Comparison of ENCODE assay signal across 7 cellular contexts in the genomic region with DNA sequence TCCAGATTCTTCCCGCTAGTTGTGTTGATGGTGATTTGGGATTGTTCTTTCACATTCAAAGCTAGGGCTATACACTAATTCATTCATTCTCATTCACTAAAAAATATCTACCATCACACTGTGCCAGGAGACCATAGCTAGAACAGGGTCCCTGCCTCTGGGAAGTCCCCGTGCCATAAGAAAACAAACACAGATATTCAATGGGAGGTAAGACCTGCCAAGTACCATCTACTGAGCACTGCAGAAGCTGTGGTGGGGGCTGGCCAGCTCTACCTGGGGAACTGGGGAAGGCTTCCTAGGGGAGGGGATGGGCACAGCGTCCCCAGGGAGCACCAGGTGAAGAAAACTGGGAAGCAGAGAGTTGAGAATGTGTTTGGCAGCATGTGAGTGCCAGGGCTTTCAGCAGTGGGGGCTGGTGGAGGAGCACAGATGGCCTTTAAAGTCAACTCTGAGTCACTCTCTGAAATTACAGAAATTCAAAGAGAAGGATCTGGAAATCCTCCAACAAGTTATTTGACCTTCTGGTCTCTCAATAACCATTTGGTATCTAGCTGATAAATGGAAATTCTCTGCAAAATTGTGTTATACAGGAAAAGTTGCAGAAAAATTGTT.
A peak's percentile ranks its signal among the peaks of the same experiment; 100 is the strongest.
DNase-seq lines count a peak whose midpoint lies in the region; ATAC-seq and TF ChIP-seq lines count a peak whose summit lies in the region.

No MANE protein-coding gene starts in this region.

- peaks cover 1% of the 10 kb centered on the region for H3K27me3 Mint-ChIP-seq in endothelial cell (ENCODE audit: unreplicated experiment)

- no peak overlapping the region for H3K4me3 ChIP-seq in HFF-Myc (replicated peaks; ENCODE audit: low read depth, low read length)

- peak overlapping the region; percentile 46 for H3K27ac Mint-ChIP-seq in endothelial cell (ENCODE audit: unreplicated experiment)

- DNase-seq in HFF-Myc (ENCODE audit: extremely low read depth, low read depth) (peak; percentile 37), RWPE1 (ENCODE audit: low spot score) (peak; percentile 61), endothelial cell (ENCODE audit: low spot score) (no peak), renal cortical epithelial cell (ENCODE audit: low read depth) (peak; percentile 71), GM19238 (ENCODE audit: insufficient read length, low spot score) (no peak), NCI-H1436 treated with DMSO at 0.1 percent for 48 hours (lab: John Stamatoyannopoulos, UW) (no peak)

- H3K4me1 Mint-ChIP-seq in endothelial cell (ENCODE audit: unreplicated experiment): peaks cover 3% of the 10 kb centered on the region

- POLR2A ChIA-PET in RWPE1 (lab: Yijun Ruan, JAX; ENCODE audit: low non-redundant PET): no interaction called here

- CTCF ChIA-PET in RWPE1 (lab: Yijun Ruan, JAX): interaction anchor here (0.7 kb wide), 1 partner anchor 229 kb away, joined by 3 read pairs; no protein-coding TSS in a partner anchor

- H3K4me3 Mint-ChIP-seq in endothelial cell (ENCODE audit: unreplicated experiment): no peak overlapping the region

- TF ChIP-seq CTCF in HFF-Myc (IDR thresholded peaks at IDR 0.05; ENCODE audit: low read depth, low read length, missing control alignments) (no peak), RWPE1 (conservative IDR thresholded peaks at IDR 0.05; ENCODE audit: low read depth) (no peak), endothelial cell (IDR thresholded peaks at IDR 0.05; ENCODE audit: unreplicated experiment) (no peak)

- no peaks in the 10 kb centered on the region for H3K9me3 Mint-ChIP-seq in endothelial cell (ENCODE audit: unreplicated experiment)

- ATAC-seq in HG03045 (IDR thresholded peaks at IDR 0.05; ENCODE audit: unreplicated experiment): no peak

- H3K27ac ChIP-seq in RWPE1: no peak overlapping the region

- H3K36me3 Mint-ChIP-seq in endothelial cell (ENCODE audit: low read depth, unreplicated experiment): peaks cover 3% of the 10 kb centered on the region

Comparison
In these comparisons a context has a peak if more than half of its experiments do, and no peak if none do; other contexts are left out.
1. DNase-seq: peak in HFF-Myc (single experiment), RWPE1 (single experiment) and renal cortical epithelial cell (single experiment); none in endothelial cell (single experiment), GM19238 (single experiment) and NCI-H1436 treated with DMSO at 0.1 percent for 48 hours (single experiment).